ENCODE assay signal across 22 cellular contexts in genomic region chr20:24892931-24893330, GRCh38. TPM values are rescaled to one million over a fixed set of nuclear protein-coding genes. Genes with fewer than 3 reads are reported as not detected.
DNase-seq lines count a peak whose midpoint lies in the region; ATAC-seq and TF ChIP-seq lines count a peak whose summit lies in the region.
"Had no signal": no experiment of that assay in that cellular context is flagged by ENCODE, and none has a peak within 500 bp of the region (broad histone marks: within the 10 kb centered on the region; RNA-seq: fewer than 3 reads in every experiment).

No MANE protein-coding gene starts in this region.

- no peaks in the 10 kb centered on the region for H3K36me3 ChIP-seq in osteoblast (ENCODE audit: insufficient read depth, low read length)
- no peaks in the 10 kb centered on the region for H3K36me3 ChIP-seq in vagina

- TF ChIP-seq POLR2A in vagina (IDR thresholded peaks at IDR 0.05): no peak

- DNase-seq in GM10248 (ENCODE audit: extremely low spot score) (peak; percentile 11), GM13976 (ENCODE audit: low spot score) (peak; percentile 13), osteoblast (ENCODE audit: insufficient read length, low spot score, missing footprints) (peak; percentile 35), vagina (ENCODE audit: extremely low spot score in 2 of 2) (peak; percentile 76 to 94), NCI-H1694 (lab: John Stamatoyannopoulos, UW) (no peak)
- DNase-seq in activated T-cell treated with anti-CD3 and anti-CD28 coated beads, Interleukin-2, amount 50 U/mL, for 1 hour: no peak
- DNase-seq: C1 segment of cervical spinal cord; Calu3; CD4-positive, alpha-beta memory T cell; COR-L47; DMS53; DMS79 treated with DMSO at 0.1 percent for 48 hours; GF-D8; GM23248; H7; HCEC 1CT had no signal

- H3K9me3 ChIP-seq in osteoblast (ENCODE audit: low read depth, low read length) (no peaks in the 10 kb centered on the region), vagina (no peaks in the 10 kb centered on the region)

- intact Hi-C loops in vagina (cut with DNase I): no loop called here

- H3K4me1 ChIP-seq in osteoblast (ENCODE audit: insufficient read depth, low read length): no peaks in the 10 kb centered on the region
- H3K4me1 ChIP-seq in vagina: no peaks in the 10 kb centered on the region

- H3K4me3 ChIP-seq in osteoblast (ENCODE audit: insufficient read depth, low read length): no peak overlapping the region
- H3K4me3 ChIP-seq in vagina: no peak overlapping the region
- H3K4me3 ChIP-seq: GM23248 had no signal

- CTCF ChIA-PET in GM10248 (lab: Yijun Ruan, JAX): interaction anchor here (1.5 kb wide), 1 partner anchor 26 kb away, joined by 3 read pairs; no protein-coding TSS in a partner anchor

- in situ Hi-C loops in GM13976 (cut with MboI; ENCODE audit: low sequenced_read_pairs, unreplicated experiment): no loop called here

- H3K79me2 ChIP-seq in osteoblast (ENCODE audit: insufficient read depth, low read length): no peaks in the 10 kb centered on the region

- H3K27me3 ChIP-seq in osteoblast (ENCODE audit: insufficient read depth, low read length): peaks cover 5% of the 10 kb centered on the region
- H3K27me3 ChIP-seq in vagina: no peaks in the 10 kb centered on the region

- H2AFZ ChIP-seq in osteoblast (ENCODE audit: low read length): no peak overlapping the region
- H2AFZ ChIP-seq: GM23248 had no signal

- no peak for TF ChIP-seq CTCF in GM10248 (IDR thresholded peaks at IDR 0.05; ENCODE audit: control extremely low read depth, extremely low read depth, low read depth, missing control alignments)
- TF ChIP-seq CTCF in GM13976 (IDR thresholded peaks at IDR 0.05; ENCODE audit: borderline replicate concordance, control extremely low read depth, extremely low read depth, insufficient read depth, missing control alignments): no peak
- TF ChIP-seq CTCF in osteoblast (IDR thresholded peaks at IDR 0.05; ENCODE audit: extremely low read depth, low read depth, low read length): no peak
- no peak for TF ChIP-seq CTCF in vagina (IDR thresholded peaks at IDR 0.05)

- H3K27ac ChIP-seq in osteoblast (ENCODE audit: low read depth, low read length) (no peak overlapping the region), vagina (no peak overlapping the region)
- H3K27ac ChIP-seq: GM23248 had no signal

- H3K4me2 ChIP-seq in osteoblast (ENCODE audit: insufficient read depth, low read length): no peak overlapping the region

- POLR2A ChIA-PET in GM10248 (lab: Yijun Ruan, JAX): no interaction called here

- ATAC-seq in HG02642 (IDR thresholded peaks at IDR 0.05; ENCODE audit: poor library complexity, unreplicated experiment): no peak

- no peaks in the 10 kb centered on the region for H4K20me1 ChIP-seq in osteoblast (ENCODE audit: insufficient read depth, low read length)

RNA-seq across cellular contexts. Expression of gene CST7, which starts 56.1 kb away (rescaled TPM):
- total RNA-seq in osteoblast (not detected in 2 replicates), vagina (3.7 TPM)
- total RNA-seq: A172, A673, Calu3, Daoy, G401, GM23248, H1, H7 had no signal

Comparison
In these comparisons a context has a peak if more than half of its experiments do, and no peak if none do; other contexts are left out.
1. DNase-seq: peak in GM10248 (single experiment), GM13976 (single experiment), osteoblast (single experiment) and vagina (2 of 2); none in NCI-H1694 (single experiment) and activated T-cell treated with anti-CD3 and anti-CD28 coated beads, Interleukin-2, amount 50 U/mL, for 1 hour (single experiment).